2 cellular contexts compared by ENCODE assay signal in the genomic region with DNA sequence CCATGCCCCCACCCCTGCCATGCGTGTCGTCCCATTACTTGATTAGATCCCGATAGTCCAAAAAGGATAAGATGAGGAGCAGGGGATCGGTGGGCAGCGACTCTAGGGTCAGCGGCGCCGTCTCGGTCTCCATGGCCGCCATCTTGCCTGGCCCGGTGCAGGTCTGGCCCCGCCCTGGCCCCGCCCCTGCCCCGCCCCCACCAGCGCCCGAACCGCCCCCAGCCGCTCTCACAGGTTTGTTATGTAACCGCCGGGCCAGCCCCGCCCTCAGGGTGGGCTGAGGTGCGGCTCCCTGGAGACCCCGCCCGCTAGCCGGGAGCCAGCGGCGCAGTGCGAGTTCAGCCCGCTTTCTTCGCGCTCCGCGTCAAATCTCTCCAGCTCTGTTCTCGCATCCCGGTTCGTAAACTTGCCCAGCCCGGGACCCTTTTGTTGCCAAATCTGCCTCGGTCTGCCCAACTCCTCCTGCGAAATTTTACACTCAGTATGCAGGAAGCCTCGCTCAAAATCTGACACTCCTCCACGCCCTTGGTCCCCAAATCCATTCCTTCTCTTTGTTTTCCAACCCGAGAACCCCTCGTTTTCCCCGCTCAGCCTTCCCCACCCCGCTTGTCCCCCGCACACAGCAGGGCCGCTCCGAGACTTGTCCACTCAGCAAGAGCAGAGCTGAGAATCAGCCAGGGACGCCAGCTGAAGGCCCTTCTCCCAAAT.
TF ChIP-seq lines count a peak whose summit lies in the region.

A gene with protein sequence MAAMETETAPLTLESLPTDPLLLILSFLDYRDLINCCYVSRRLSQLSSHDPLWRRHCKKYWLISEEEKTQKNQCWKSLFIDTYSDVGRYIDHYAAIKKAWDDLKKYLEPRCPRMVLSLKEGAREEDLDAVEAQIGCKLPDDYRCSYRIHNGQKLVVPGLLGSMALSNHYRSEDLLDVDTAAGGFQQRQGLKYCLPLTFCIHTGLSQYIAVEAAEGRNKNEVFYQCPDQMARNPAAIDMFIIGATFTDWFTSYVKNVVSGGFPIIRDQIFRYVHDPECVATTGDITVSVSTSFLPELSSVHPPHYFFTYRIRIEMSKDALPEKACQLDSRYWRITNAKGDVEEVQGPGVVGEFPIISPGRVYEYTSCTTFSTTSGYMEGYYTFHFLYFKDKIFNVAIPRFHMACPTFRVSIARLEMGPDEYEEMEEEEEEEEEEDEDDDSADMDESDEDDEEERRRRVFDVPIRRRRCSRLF (minus strand): TSS at position 165 of the 708 bp plus-strand sequence. CDS start 23 bp downstream, at position 142.

TF ChIP-seq in A549, 52 proteins besides CTCF, POLR2A, EP300 and RAD21 (continued from another document):
- peak in 1 of 2 experiments; percentile 27; a peak in 2 of 4 replicates for TF ChIP-seq CEBPB (IDR thresholded peaks at IDR 0.05)
- peak; percentile 9; the same call in 1 of the 2 replicates for TF ChIP-seq KDM5A (IDR thresholded peaks at IDR 0.05)
- peak; percentile 68; the same call in 1 of the 2 replicates for TF ChIP-seq PHF8 (IDR thresholded peaks at IDR 0.05; ENCODE audit: borderline replicate concordance, low read depth)
- TF ChIP-seq CHD2 (IDR thresholded peaks at IDR 0.05; ENCODE audit: low read length, partially characterized antibody), result peak; percentile 16
- peak; percentile 71; the same call in 1 of the 2 replicates for TF ChIP-seq RNF2 (IDR thresholded peaks at IDR 0.05; ENCODE audit: borderline replicate concordance, low read depth)
- no peak for TF ChIP-seq RCOR1 (IDR thresholded peaks at IDR 0.05; ENCODE audit: low read depth, low read length)
- no peak for TF ChIP-seq TFCP2L1 (CRISPR knock-in tag; IDR thresholded peaks at IDR 0.05)
- TF ChIP-seq MAZ (IDR thresholded peaks at IDR 0.05; ENCODE audit: borderline replicate concordance, low read depth, low read length), result no peak

TF ChIP-seq in WTC11, 78 proteins besides CTCF, POLR2A, EP300 and RAD21 (continued from another document):
- TF ChIP-seq, protein P1, sequence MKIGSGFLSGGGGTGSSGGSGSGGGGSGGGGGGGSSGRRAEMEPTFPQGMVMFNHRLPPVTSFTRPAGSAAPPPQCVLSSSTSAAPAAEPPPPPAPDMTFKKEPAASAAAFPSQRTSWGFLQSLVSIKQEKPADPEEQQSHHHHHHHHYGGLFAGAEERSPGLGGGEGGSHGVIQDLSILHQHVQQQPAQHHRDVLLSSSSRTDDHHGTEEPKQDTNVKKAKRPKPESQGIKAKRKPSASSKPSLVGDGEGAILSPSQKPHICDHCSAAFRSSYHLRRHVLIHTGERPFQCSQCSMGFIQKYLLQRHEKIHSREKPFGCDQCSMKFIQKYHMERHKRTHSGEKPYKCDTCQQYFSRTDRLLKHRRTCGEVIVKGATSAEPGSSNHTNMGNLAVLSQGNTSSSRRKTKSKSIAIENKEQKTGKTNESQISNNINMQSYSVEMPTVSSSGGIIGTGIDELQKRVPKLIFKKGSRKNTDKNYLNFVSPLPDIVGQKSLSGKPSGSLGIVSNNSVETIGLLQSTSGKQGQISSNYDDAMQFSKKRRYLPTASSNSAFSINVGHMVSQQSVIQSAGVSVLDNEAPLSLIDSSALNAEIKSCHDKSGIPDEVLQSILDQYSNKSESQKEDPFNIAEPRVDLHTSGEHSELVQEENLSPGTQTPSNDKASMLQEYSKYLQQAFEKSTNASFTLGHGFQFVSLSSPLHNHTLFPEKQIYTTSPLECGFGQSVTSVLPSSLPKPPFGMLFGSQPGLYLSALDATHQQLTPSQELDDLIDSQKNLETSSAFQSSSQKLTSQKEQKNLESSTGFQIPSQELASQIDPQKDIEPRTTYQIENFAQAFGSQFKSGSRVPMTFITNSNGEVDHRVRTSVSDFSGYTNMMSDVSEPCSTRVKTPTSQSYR (CRISPR knock-in tag; IDR thresholded peaks at IDR 0.05), result peak; percentile 34; the same call in 1 of the 2 replicates
- TF ChIP-seq, protein P2, sequence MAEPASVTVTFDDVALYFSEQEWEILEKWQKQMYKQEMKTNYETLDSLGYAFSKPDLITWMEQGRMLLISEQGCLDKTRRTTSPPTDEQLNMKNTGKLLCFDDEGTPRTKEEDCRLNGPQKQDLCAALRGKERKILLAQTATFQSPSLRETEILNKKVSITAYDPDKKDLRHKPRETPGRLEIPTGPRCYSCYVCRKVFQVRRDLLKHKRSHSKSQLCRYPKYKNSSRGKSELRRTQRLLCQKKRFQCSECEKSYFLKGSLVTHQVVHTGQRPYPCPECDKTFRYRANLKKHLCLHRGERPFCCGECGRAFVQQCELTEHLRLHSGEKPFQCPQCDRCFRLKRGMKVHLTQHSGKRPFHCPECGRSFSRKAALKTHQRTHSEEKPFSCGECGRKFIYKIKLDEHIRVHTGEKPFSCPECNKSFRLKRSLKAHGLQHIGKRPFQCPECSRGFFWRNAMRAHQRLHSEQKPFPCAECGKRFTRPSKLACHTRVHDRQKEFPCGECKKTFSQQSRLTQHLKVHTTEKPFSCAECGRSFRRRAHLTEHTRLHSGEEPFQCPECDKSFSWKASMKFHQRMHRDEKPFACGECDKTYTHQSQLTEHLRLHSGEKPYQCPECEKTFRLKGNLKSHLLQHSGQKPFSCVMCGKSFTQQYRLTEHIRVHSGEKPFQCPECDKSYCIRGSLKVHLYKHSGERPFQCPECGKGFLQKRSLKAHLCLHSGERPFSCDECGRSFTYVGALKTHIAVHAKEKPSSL (CRISPR knock-in tag; conservative IDR thresholded peaks at IDR 0.05), result no peak
- TF ChIP-seq, protein P3, sequence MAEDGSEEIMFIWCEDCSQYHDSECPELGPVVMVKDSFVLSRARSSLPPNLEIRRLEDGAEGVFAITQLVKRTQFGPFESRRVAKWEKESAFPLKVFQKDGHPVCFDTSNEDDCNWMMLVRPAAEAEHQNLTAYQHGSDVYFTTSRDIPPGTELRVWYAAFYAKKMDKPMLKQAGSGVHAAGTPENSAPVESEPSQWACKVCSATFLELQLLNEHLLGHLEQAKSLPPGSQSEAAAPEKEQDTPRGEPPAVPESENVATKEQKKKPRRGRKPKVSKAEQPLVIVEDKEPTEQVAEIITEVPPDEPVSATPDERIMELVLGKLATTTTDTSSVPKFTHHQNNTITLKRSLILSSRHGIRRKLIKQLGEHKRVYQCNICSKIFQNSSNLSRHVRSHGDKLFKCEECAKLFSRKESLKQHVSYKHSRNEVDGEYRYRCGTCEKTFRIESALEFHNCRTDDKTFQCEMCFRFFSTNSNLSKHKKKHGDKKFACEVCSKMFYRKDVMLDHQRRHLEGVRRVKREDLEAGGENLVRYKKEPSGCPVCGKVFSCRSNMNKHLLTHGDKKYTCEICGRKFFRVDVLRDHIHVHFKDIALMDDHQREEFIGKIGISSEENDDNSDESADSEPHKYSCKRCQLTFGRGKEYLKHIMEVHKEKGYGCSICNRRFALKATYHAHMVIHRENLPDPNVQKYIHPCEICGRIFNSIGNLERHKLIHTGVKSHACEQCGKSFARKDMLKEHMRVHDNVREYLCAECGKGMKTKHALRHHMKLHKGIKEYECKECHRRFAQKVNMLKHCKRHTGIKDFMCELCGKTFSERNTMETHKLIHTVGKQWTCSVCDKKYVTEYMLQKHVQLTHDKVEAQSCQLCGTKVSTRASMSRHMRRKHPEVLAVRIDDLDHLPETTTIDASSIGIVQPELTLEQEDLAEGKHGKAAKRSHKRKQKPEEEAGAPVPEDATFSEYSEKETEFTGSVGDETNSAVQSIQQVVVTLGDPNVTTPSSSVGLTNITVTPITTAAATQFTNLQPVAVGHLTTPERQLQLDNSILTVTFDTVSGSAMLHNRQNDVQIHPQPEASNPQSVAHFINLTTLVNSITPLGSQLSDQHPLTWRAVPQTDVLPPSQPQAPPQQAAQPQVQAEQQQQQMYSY (CRISPR knock-in tag; IDR thresholded peaks at IDR 0.05), result peak; percentile 79
- TF ChIP-seq TP53 (CRISPR knock-in tag; IDR thresholded peaks at IDR 0.05), result no peak
TF ChIP-seq in WTC11: peak in this region for 2.
